8 cellular contexts compared by ENCODE assay signal in genomic region chr9:5608298-5609254, GRCh38. TPM values are rescaled to one million over a fixed set of nuclear protein-coding genes. Genes with fewer than 3 reads are reported as not detected.
DNase-seq lines count a peak whose midpoint lies in the region; ATAC-seq and TF ChIP-seq lines count a peak whose summit lies in the region.

No MANE protein-coding gene starts in this region.

- H2AFZ ChIP-seq in osteoblast (ENCODE audit: low read length) = peak overlapping the region; percentile 90

- peak overlapping the region; percentile 90 for H3K4me2 ChIP-seq in osteoblast (ENCODE audit: insufficient read depth, low read length)

- peak overlapping the region; percentile 53 for H3K27ac ChIP-seq in osteoblast (ENCODE audit: low read depth, low read length)

- intact Hi-C loops in dendritic cell treated with granulocyte-macrophage colony-stimulating factor and Interleukin-4, amounts not matched to agents 40 ng/mL and 50 ng/mL, for 4 days (cut with micrococcal nuclease) = no loop called here

- no peaks in the 10 kb centered on the region for H3K9me3 ChIP-seq in osteoblast (ENCODE audit: low read depth, low read length)

- H3K36me3 Mint-ChIP-seq in IgD-negative memory B cell = no peaks in the 10 kb centered on the region
- peaks cover 6% of the 10 kb centered on the region for H3K36me3 Mint-ChIP-seq in dendritic cell treated with granulocyte-macrophage colony-stimulating factor and Interleukin-4, amounts not matched to agents 40 ng/mL and 50 ng/mL, for 4 days (ENCODE audit: low read depth)

- no peaks in the 10 kb centered on the region for H3K79me2 ChIP-seq in osteoblast (ENCODE audit: insufficient read depth, low read length)

- peaks cover 13% of the 10 kb centered on the region for H3K4me1 ChIP-seq in osteoblast (ENCODE audit: insufficient read depth, low read length)

- H3K36me3 ChIP-seq in osteoblast (ENCODE audit: insufficient read depth, low read length) = no peaks in the 10 kb centered on the region

- TF ChIP-seq CTCF in osteoblast (IDR thresholded peaks at IDR 0.05; ENCODE audit: extremely low read depth, low read depth, low read length) = peak; percentile 8

- ATAC-seq in GM18909 (IDR thresholded peaks at IDR 0.05; ENCODE audit: poor library complexity, unreplicated experiment) = peak; percentile 62

- no peaks in the 10 kb centered on the region for H3K27me3 Mint-ChIP-seq in IgD-negative memory B cell
- no peaks in the 10 kb centered on the region for H3K27me3 Mint-ChIP-seq in dendritic cell treated with granulocyte-macrophage colony-stimulating factor and Interleukin-4, amounts not matched to agents 40 ng/mL and 50 ng/mL, for 4 days

- peaks cover 16 to 34% (median 33%) of the 10 kb centered on the region in 3 donors for H3K4me1 Mint-ChIP-seq in IgD-negative memory B cell
- H3K4me1 Mint-ChIP-seq in dendritic cell treated with granulocyte-macrophage colony-stimulating factor and Interleukin-4, amounts not matched to agents 40 ng/mL and 50 ng/mL, for 4 days (ENCODE audit: low read depth) = peaks cover 15% of the 10 kb centered on the region

- no peaks in the 10 kb centered on the region for H3K27me3 ChIP-seq in osteoblast (ENCODE audit: insufficient read depth, low read length)

- H3K9me3 Mint-ChIP-seq in IgD-negative memory B cell = peaks cover 0 to 4% (median 2%) of the 10 kb centered on the region in 3 donors
- H3K9me3 Mint-ChIP-seq in dendritic cell treated with granulocyte-macrophage colony-stimulating factor and Interleukin-4, amounts not matched to agents 40 ng/mL and 50 ng/mL, for 4 days = no peaks in the 10 kb centered on the region

- peak overlapping the region; percentile 70 for H3K4me3 ChIP-seq in osteoblast (ENCODE audit: insufficient read depth, low read length)

- H3K4me3 Mint-ChIP-seq in IgD-negative memory B cell = peak overlapping the region; percentile 45 to 94 (median 79)
- H3K4me3 Mint-ChIP-seq in dendritic cell treated with granulocyte-macrophage colony-stimulating factor and Interleukin-4, amounts not matched to agents 40 ng/mL and 50 ng/mL, for 4 days = peak overlapping the region; percentile 76

- no peaks in the 10 kb centered on the region for H4K20me1 ChIP-seq in osteoblast (ENCODE audit: insufficient read depth, low read length)

- H3K27ac Mint-ChIP-seq in IgD-negative memory B cell = peak overlapping the region; percentile 16 to 71 (median 62)
- peak overlapping the region; percentile 18 for H3K27ac Mint-ChIP-seq in dendritic cell treated with granulocyte-macrophage colony-stimulating factor and Interleukin-4, amounts not matched to agents 40 ng/mL and 50 ng/mL, for 4 days

- DNase-seq in A172 (ENCODE audit: low spot score) (peak; percentile 40), osteoblast (ENCODE audit: insufficient read length, low spot score, missing footprints) (no peak), hippocampal formation (lab: John Stamatoyannopoulos, UW) (no peak), iPS-NIHi11 (ENCODE audit: low spot score) (no peak), NCI-H82 (lab: John Stamatoyannopoulos, UW) (no peak)

RNA-seq across cellular contexts. Expression of gene RIC1, which starts 20.3 kb away (rescaled TPM):
- total RNA-seq in A172 (2014; rRNA removed; shearing (Covaris generic)) = 18.9 and 20.4 TPM in 2 replicates
- polyA plus RNA-seq in IgD-negative memory B cell = 9.5 TPM
- 45.7 and 51.4 TPM in 2 replicates for total RNA-seq in osteoblast
